20 cellular contexts compared by ENCODE assay signal in genomic region chr17:7910711-7911110, GRCh38.
"Had no signal": no experiment of that assay in that cellular context is flagged by ENCODE, and none has a peak within 500 bp of the region (broad histone marks: within the 10 kb centered on the region; RNA-seq: fewer than 3 reads in every experiment).

No MANE protein-coding gene starts in this region.

- H3K4me2 ChIP-seq: SK-N-SH had no signal

- H3K4me3 Mint-ChIP-seq: activated CD4-positive, alpha-beta T cell treated with anti-CD3 and anti-CD28 coated beads for 36 hours; activated naive CD8-positive, alpha-beta T cell treated with anti-CD3 and anti-CD28 coated beads, Interleukin-2, amount 50 U/mL, for 24 hours; activated T-helper 1 cell treated with anti-CD3 and anti-CD28 coated beads, Interleukin-12 subunit alpha, Interleukin-12 subunit beta, Interleukin-2, Interleukin-4 antibody, amounts not matched to agents 30 ng/mL and 10 ng/mL and 1 ng/mL, durations not matched to agents 14 hours and 24 hours and 36 hours; immature natural killer cell; nephron progenitor cell; WTC11 had no signal

- DNase-seq: activated CD4-positive, alpha-beta T cell treated with anti-CD3 and anti-CD28 coated beads for 36 hours; activated CD4-positive, alpha-beta T cell treated with anti-CD3 and anti-CD28 coated beads, Interleukin-2, amount 50 U/mL, for 48 hours; activated gamma-delta T cell treated with Interleukin-2 at 50 U/mL for 16 hours; activated naive CD8-positive, alpha-beta T cell treated with anti-CD3 and anti-CD28 coated beads, Interleukin-2, amount 50 U/mL, for 24 hours; effector memory CD4-positive, alpha-beta T cell; foreskin keratinocyte; immature natural killer cell; lower lobe of right lung; nephron progenitor cell; nucleus accumbens; right cardiac atrium; SK-N-SH; stimulated activated CD4-positive, alpha-beta T cell treated with anti-CD3 and anti-CD28 coated beads, Interleukin-4, amount 100 ng/mL, for 4 hours; T-helper 9 cell; transverse colon had no signal

- H2AFZ ChIP-seq: parathyroid adenoma had no signal

- H3K9me3 ChIP-seq: lower lobe of right lung, SK-N-SH, transverse colon had no signal

- H3K27me3 ChIP-seq: cardiac muscle cell, foreskin keratinocyte, transverse colon had no signal

- H3K27me3 Mint-ChIP-seq: activated CD4-positive, alpha-beta T cell treated with anti-CD3 and anti-CD28 coated beads for 36 hours; activated naive CD8-positive, alpha-beta T cell treated with anti-CD3 and anti-CD28 coated beads, Interleukin-2, amount 50 U/mL, for 24 hours had no signal

- H3K79me2 ChIP-seq: parathyroid adenoma had no signal

- H3K9ac ChIP-seq: parathyroid adenoma, SK-N-SH had no signal

- H3K27ac Mint-ChIP-seq: activated CD4-positive, alpha-beta T cell treated with anti-CD3 and anti-CD28 coated beads for 36 hours; activated naive CD8-positive, alpha-beta T cell treated with anti-CD3 and anti-CD28 coated beads, Interleukin-2, amount 50 U/mL, for 24 hours; nephron progenitor cell; WTC11 had no signal

- H3K27ac ChIP-seq: cardiac muscle cell, foreskin keratinocyte, lower lobe of right lung, parathyroid adenoma, transverse colon had no signal

- ATAC-seq: activated CD4-positive, alpha-beta T cell treated with anti-CD3 and anti-CD28 coated beads for 36 hours; activated naive CD8-positive, alpha-beta T cell treated with anti-CD3 and anti-CD28 coated beads, Interleukin-2, amount 50 U/mL, for 24 hours; foreskin keratinocyte; left lobe of liver; lower lobe of right lung; right cardiac atrium; WTC11 had no signal

- H3K36me3 Mint-ChIP-seq: WTC11 had no signal

- H3K4me3 ChIP-seq: cardiac muscle cell, lower lobe of right lung, transverse colon had no signal

- H3K9me3 Mint-ChIP-seq: activated naive CD8-positive, alpha-beta T cell treated with anti-CD3 and anti-CD28 coated beads, Interleukin-2, amount 50 U/mL, for 24 hours; activated T-helper 1 cell treated with anti-CD3 and anti-CD28 coated beads, Interleukin-12 subunit alpha, Interleukin-12 subunit beta, Interleukin-2, Interleukin-4 antibody, amounts not matched to agents 30 ng/mL and 10 ng/mL and 1 ng/mL, durations not matched to agents 14 hours and 24 hours and 36 hours; immature natural killer cell; nephron progenitor cell; WTC11 had no signal
